ENCODE assay signal across 1 cellular context in genomic region chr7:155951554-155952158, GRCh38.
TF ChIP-seq lines count a peak whose summit lies in the region.

No MANE protein-coding gene starts in this region.

TF ChIP-seq in HepG2, 621 proteins besides CTCF, POLR2A, EP300 and RAD21 (continued from another document):
- TF ChIP-seq SALL1 (CRISPR knock-in tag; IDR thresholded peaks at IDR 0.05) (peak; percentile 95), ZNF740 (CRISPR knock-in tag; IDR thresholded peaks at IDR 0.05) (0 out of 2 replicates have a peak, but pooled peaks have one; percentile 27), NR0B2 (CRISPR knock-in tag; IDR thresholded peaks at IDR 0.05) (no peak), ATF6 (CRISPR knock-in tag; conservative IDR thresholded peaks at IDR 0.05) (no peak), ZNF724P (CRISPR knock-in tag; IDR thresholded peaks at IDR 0.05; ENCODE audit: borderline replicate concordance) (no peak), MAX (IDR thresholded peaks at IDR 0.05) (peak; percentile 81), FOXO4 (CRISPR knock-in tag; conservative IDR thresholded peaks at IDR 0.05) (no peak), ZNF772 (CRISPR knock-in tag; IDR thresholded peaks at IDR 0.05) (peak; percentile 91), CENPBD1 (CRISPR knock-in tag; IDR thresholded peaks at IDR 0.05; ENCODE audit: borderline replicate concordance, low read depth) (no peak), ZNF788 (CRISPR knock-in tag; IDR thresholded peaks at IDR 0.05; ENCODE audit: borderline replicate concordance) (peak; percentile 96; the same call in 1 of the 2 replicates), MXD3 (CRISPR knock-in tag; IDR thresholded peaks at IDR 0.05) (0 out of 2 replicates have a peak, but pooled peaks have one; percentile 19), ZNF468 (CRISPR knock-in tag; IDR thresholded peaks at IDR 0.05) (no peak), HNF1B (CRISPR knock-in tag; IDR thresholded peaks at IDR 0.05) (peak; percentile 83), DMAP1 (CRISPR knock-in tag; IDR thresholded peaks at IDR 0.05) (peak; percentile 67)
